Comparison of ENCODE assay signal across 1 cellular context in the genomic region with DNA sequence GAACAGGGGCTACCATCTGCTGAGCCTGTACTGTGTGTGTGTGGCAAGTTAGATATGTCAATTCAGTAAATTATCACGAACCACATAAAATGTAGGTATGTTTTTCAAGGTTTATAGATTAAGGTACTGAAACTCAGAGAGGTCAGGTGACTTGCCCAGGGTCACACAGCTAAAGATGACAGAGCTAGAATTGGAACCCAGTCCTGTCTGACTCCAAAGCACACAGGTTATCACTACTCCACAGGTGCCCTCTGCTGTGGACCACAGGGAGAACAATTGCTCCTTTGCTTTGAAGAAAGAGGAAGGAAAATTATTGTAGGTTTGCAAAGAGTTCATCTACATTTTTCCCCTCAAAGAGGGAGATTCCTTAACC.
A peak's percentile ranks its signal among the peaks of the same experiment; 100 is the strongest.
TF ChIP-seq lines count a peak whose summit lies in the region.

No MANE protein-coding gene starts in this region.

TF ChIP-seq in A549, 52 proteins besides CTCF, POLR2A, EP300 and RAD21 (continued from another document):
- TF ChIP-seq FOSL2 (IDR thresholded peaks at IDR 0.05) (no peak), FOSL2 (CRISPR knock-in tag; IDR thresholded peaks at IDR 0.05) (no peak), HDAC2 (IDR thresholded peaks at IDR 0.05) (peak; percentile 63; the same call in 1 of the 2 replicates), RFX5 (IDR thresholded peaks at IDR 0.05) (no peak), CEBPB (IDR thresholded peaks at IDR 0.05) (no peak), ZC3H11A (IDR thresholded peaks at IDR 0.05) (no peak), BHLHE40 (IDR thresholded peaks at IDR 0.05; ENCODE audit: low read depth, low read length) (no peak)
- TF ChIP-seq, protein P1, sequence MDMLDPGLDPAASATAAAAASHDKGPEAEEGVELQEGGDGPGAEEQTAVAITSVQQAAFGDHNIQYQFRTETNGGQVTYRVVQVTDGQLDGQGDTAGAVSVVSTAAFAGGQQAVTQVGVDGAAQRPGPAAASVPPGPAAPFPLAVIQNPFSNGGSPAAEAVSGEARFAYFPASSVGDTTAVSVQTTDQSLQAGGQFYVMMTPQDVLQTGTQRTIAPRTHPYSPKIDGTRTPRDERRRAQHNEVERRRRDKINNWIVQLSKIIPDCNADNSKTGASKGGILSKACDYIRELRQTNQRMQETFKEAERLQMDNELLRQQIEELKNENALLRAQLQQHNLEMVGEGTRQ (IDR thresholded peaks at IDR 0.05) = 0 out of 2 replicates have a peak, but pooled peaks have one; percentile 35
